Comparison of ENCODE assay signal across 1 cellular context in genomic region chr1:151606867-151607266, GRCh38.
TF ChIP-seq lines count a peak whose summit lies in the region.

No MANE protein-coding gene starts in this region.

TF ChIP-seq in IMR-90, 13 proteins besides CTCF, POLR2A, EP300 and RAD21 (continued from another document):
- no peak for TF ChIP-seq USF2 (IDR thresholded peaks at IDR 0.05; ENCODE audit: low read depth, low read length)
- no peak for TF ChIP-seq FOS (IDR thresholded peaks at IDR 0.05; ENCODE audit: low read depth, low read length)
- no peak for TF ChIP-seq NFE2L2 (IDR thresholded peaks at IDR 0.05; ENCODE audit: low read depth, low read length)
- TF ChIP-seq RCOR1 (IDR thresholded peaks at IDR 0.05; ENCODE audit: insufficient replicate concordance, low read length), result no peak
- no peak for TF ChIP-seq CEBPB (IDR thresholded peaks at IDR 0.05; ENCODE audit: low read depth, low read length)
- TF ChIP-seq MAFK (IDR thresholded peaks at IDR 0.05; ENCODE audit: low read depth, low read length), result no peak
- TF ChIP-seq MXI1 (IDR thresholded peaks at IDR 0.05; ENCODE audit: borderline replicate concordance, low read depth, low read length), result no peak
- no peak for TF ChIP-seq ELK1 (IDR thresholded peaks at IDR 0.05; ENCODE audit: borderline replicate concordance, low read depth, low read length)
